Comparison of ENCODE assay signal across 12 cellular contexts in genomic region chr18:23337599-23338444, GRCh38.
DNase-seq lines count a peak whose midpoint lies in the region; FAIRE-seq and TF ChIP-seq lines count a peak whose summit lies in the region.
"Had no signal": no experiment of that assay in that cellular context is flagged by ENCODE, and none has a peak within 500 bp of the region (broad histone marks: within the 10 kb centered on the region; RNA-seq: fewer than 3 reads in every experiment).

No MANE protein-coding gene starts in this region.

- no peak overlapping the region for H4K8ac ChIP-seq in mesenchymal stem cell (ENCODE audit: low read length)

- no peaks in the 10 kb centered on the region for H3K9me3 ChIP-seq in astrocyte (ENCODE audit: insufficient read depth, low read depth, low read length)
- no peaks in the 10 kb centered on the region for H3K9me3 ChIP-seq in mesenchymal stem cell (ENCODE audit: control insufficient read depth, low read length)
- no peaks in the 10 kb centered on the region for H3K9me3 ChIP-seq in esophagus muscularis mucosa

- no peaks in the 10 kb centered on the region for H3K27me3 ChIP-seq in astrocyte (ENCODE audit: insufficient read depth, low read length)
- H3K27me3 ChIP-seq in mesenchymal stem cell (ENCODE audit: control insufficient read depth in 1 of 2, insufficient read depth in 1 of 2, low read length in 2 of 2) = no peaks in the 10 kb centered on the region
- H3K27me3 ChIP-seq in esophagus muscularis mucosa = no peaks in the 10 kb centered on the region

- no peak overlapping the region for H2AK5ac ChIP-seq in mesenchymal stem cell (ENCODE audit: low read length, severe bottlenecking)

- H3K79me2 ChIP-seq in astrocyte (ENCODE audit: insufficient read depth, low read length) = no peaks in the 10 kb centered on the region

- no peak overlapping the region for H4K91ac ChIP-seq in mesenchymal stem cell (ENCODE audit: low read length)

- no peaks in the 10 kb centered on the region for H3K4me1 ChIP-seq in astrocyte (ENCODE audit: insufficient read depth, low read length)
- H3K4me1 ChIP-seq in mesenchymal stem cell (ENCODE audit: control insufficient read depth, insufficient read depth, low read depth, low read length) = no peaks in the 10 kb centered on the region
- H3K4me1 ChIP-seq in esophagus muscularis mucosa = peaks cover 0 to 11% (median 0%) of the 10 kb centered on the region in 4 donors

- no peaks in the 10 kb centered on the region for H4K20me1 ChIP-seq in astrocyte (ENCODE audit: insufficient read depth, low read length)

- no peak for TF ChIP-seq EP300 in esophagus muscularis mucosa (IDR thresholded peaks at IDR 0.05)

- no peak overlapping the region for H3K4me2 ChIP-seq in astrocyte (ENCODE audit: low read length)
- no peak overlapping the region for H3K4me2 ChIP-seq in mesenchymal stem cell (ENCODE audit: low read length, poor library complexity, severe bottlenecking)
- H3K4me2 ChIP-seq: PC-9 had no signal

- H3K9ac ChIP-seq in astrocyte (ENCODE audit: low read length) (no peak overlapping the region), mesenchymal stem cell (ENCODE audit: low read length) (no peak overlapping the region)

- no peak overlapping the region for H2BK15ac ChIP-seq in mesenchymal stem cell (ENCODE audit: low read depth, poor library complexity, severe bottlenecking)

- DNase-seq in ELR (ENCODE audit: low read depth) (peak; percentile 50), NCI-H1105 (lab: John Stamatoyannopoulos, UW) (peak; percentile 74), astrocyte (ENCODE audit: low read depth) (peak; percentile 69), mesenchymal stem cell (peak; percentile 92), esophagus muscularis mucosa (ENCODE audit: extremely low spot score) (no peak), C1 segment of cervical spinal cord (lab: John Stamatoyannopoulos, UW) (no peak), ecto neural progenitor cell (ENCODE audit: low spot score) (no peak)
- DNase-seq: activated B cell treated with CpG ODN at 0.5 μM for 24 hours; activated naive CD4-positive, alpha-beta T cell; left cardiac atrium had no signal

- no peak overlapping the region for H3K27ac ChIP-seq in astrocyte (ENCODE audit: low read depth, low read length)
- no peak overlapping the region for H3K27ac ChIP-seq in mesenchymal stem cell (ENCODE audit: low read length, poor library complexity, severe bottlenecking)
- no peak overlapping the region for H3K27ac ChIP-seq in esophagus muscularis mucosa (replicated peaks in 1 of 4)
- H3K27ac ChIP-seq: PC-9 had no signal

- H2AFZ ChIP-seq in astrocyte (ENCODE audit: low read depth, low read length) (no peak overlapping the region), mesenchymal stem cell (ENCODE audit: low read depth, low read length) (no peak overlapping the region)
- H2AFZ ChIP-seq: PC-9 had no signal

- H3K9me3 Mint-ChIP-seq in astrocyte (ENCODE audit: unreplicated experiment) = no peaks in the 10 kb centered on the region
- H3K9me3 Mint-ChIP-seq: activated B cell treated with CpG ODN at 0.5 μM for 24 hours, IgD-negative memory B cell had no signal

- peaks cover 4% of the 10 kb centered on the region for H3K36me3 Mint-ChIP-seq in astrocyte (ENCODE audit: low read depth, unreplicated experiment)

- H3K14ac ChIP-seq in mesenchymal stem cell (ENCODE audit: low read length in 2 of 2) = no peak overlapping the region

- peaks cover 3% of the 10 kb centered on the region for H3K4me1 Mint-ChIP-seq in astrocyte (ENCODE audit: low read depth, unreplicated experiment)

- H3K4me3 ChIP-seq in astrocyte (ENCODE audit: insufficient read depth, low read depth, low read length) (no peak overlapping the region), mesenchymal stem cell (ENCODE audit: insufficient read depth in 1 of 2, low read depth in 1 of 2, low read length in 2 of 2) (no peak overlapping the region), esophagus muscularis mucosa (no peak overlapping the region)
- H3K4me3 ChIP-seq: PC-9 had no signal

- H2BK12ac ChIP-seq in mesenchymal stem cell (ENCODE audit: low read length in 2 of 2) = no peak overlapping the region

- H3K23ac ChIP-seq in mesenchymal stem cell (ENCODE audit: low read length in 2 of 2) = no peak overlapping the region

- no peaks in the 10 kb centered on the region for H3K36me3 ChIP-seq in astrocyte (ENCODE audit: insufficient read depth, low read length)
- peaks cover 0 to 12% of the 10 kb centered on the region in 2 experiments for H3K36me3 ChIP-seq in mesenchymal stem cell (ENCODE audit: control insufficient read depth in 1 of 2, insufficient read depth in 2 of 2, low read depth in 1 of 2, low read length in 2 of 2)
- no peaks in the 10 kb centered on the region for H3K36me3 ChIP-seq in esophagus muscularis mucosa

- no peak overlapping the region for H3K18ac ChIP-seq in mesenchymal stem cell (ENCODE audit: low read depth in 1 of 2, low read length in 2 of 2)

- no peaks in the 10 kb centered on the region for H3K79me1 ChIP-seq in mesenchymal stem cell (replicated peaks; ENCODE audit: low read length, poor library complexity, severe bottlenecking)

- H2BK5ac ChIP-seq in mesenchymal stem cell (ENCODE audit: low read depth, low read length, poor library complexity, severe bottlenecking) = no peak overlapping the region

- no peak overlapping the region for H2BK120ac ChIP-seq in mesenchymal stem cell (ENCODE audit: low read depth, low read length)

- FAIRE-seq in astrocyte (lab: Jason Lieb, UNC) = peak; percentile 20

- peak overlapping the region; percentile 48 for H3K27ac Mint-ChIP-seq in astrocyte (ENCODE audit: unreplicated experiment)
- H3K27ac Mint-ChIP-seq: activated B cell treated with CpG ODN at 0.5 μM for 24 hours, IgD-negative memory B cell had no signal

- no peak overlapping the region for H3K4ac ChIP-seq in mesenchymal stem cell (ENCODE audit: low read depth in 1 of 2, low read length in 2 of 2)

- no peak overlapping the region for H3K4me3 Mint-ChIP-seq in astrocyte (ENCODE audit: unreplicated experiment)
- H3K4me3 Mint-ChIP-seq: activated B cell treated with CpG ODN at 0.5 μM for 24 hours, IgD-negative memory B cell had no signal

- no peak for TF ChIP-seq POLR2A in esophagus muscularis mucosa (IDR thresholded peaks at IDR 0.05; ENCODE audit: low read depth)

- H3K27me3 Mint-ChIP-seq in astrocyte (ENCODE audit: low read depth, unreplicated experiment) = no peaks in the 10 kb centered on the region
- H3K27me3 Mint-ChIP-seq: activated B cell treated with CpG ODN at 0.5 μM for 24 hours, IgD-negative memory B cell had no signal

- intact Hi-C loops in esophagus muscularis mucosa (cut with DNase I) = no loop called here

- TF ChIP-seq CTCF in astrocyte (IDR thresholded peaks at IDR 0.05; ENCODE audit: insufficient read depth, low read depth, low read length) (no peak), esophagus muscularis mucosa (IDR thresholded peaks at IDR 0.05) (no peak)

- 86% methylated on average over 1 of the region's 3 CpGs for WGBS in mesenchymal stem cell
- WGBS in esophagus muscularis mucosa = 67% methylated on average over 3 of the region's 3 CpGs

Comparison
In these comparisons a context has a peak if more than half of its experiments do, and no peak if none do; other contexts are left out.
1. DNase-seq: peak in ELR (single experiment), NCI-H1105 (single experiment), astrocyte (single experiment) and mesenchymal stem cell (single experiment); none in esophagus muscularis mucosa (single experiment), C1 segment of cervical spinal cord (0 of 14) and ecto neural progenitor cell (single experiment).